ENCODE assay signal across 15 cellular contexts in genomic region chr1:31923905-31924304, GRCh38. TPM values are rescaled to one million over a fixed set of nuclear protein-coding genes. Genes with fewer than 3 reads are reported as not detected.
DNase-seq lines count a peak whose midpoint lies in the region; ATAC-seq and TF ChIP-seq lines count a peak whose summit lies in the region.
"Had no signal": no experiment of that assay in that cellular context is flagged by ENCODE, and none has a peak within 500 bp of the region (broad histone marks: within the 10 kb centered on the region; RNA-seq: fewer than 3 reads in every experiment).

No MANE protein-coding gene starts in this region.

- no peak overlapping the region for H3K9ac ChIP-seq in mesendoderm (ENCODE audit: low read length)
- H3K9ac ChIP-seq: GM23248 had no signal

- TF ChIP-seq CTCF in right atrium auricular region (IDR thresholded peaks at IDR 0.05) = no peak

- H3K9me3 Mint-ChIP-seq in activated CD4-positive, alpha-beta T cell treated with anti-CD3 and anti-CD28 coated beads, Interleukin-2, amount 10 ng/mL, durations not matched to agents 24 days and 14 days = no peaks in the 10 kb centered on the region
- no peaks in the 10 kb centered on the region for H3K9me3 Mint-ChIP-seq in activated T-helper 2 cell treated with anti-CD3 and anti-CD28 coated beads, Interferon-gamma antibody, Interleukin-2, Interleukin-4, amounts not matched to agents 10 μg/mL and 5 μg/mL and 100 μg/mL, durations not matched to agents 14 hours and 24 hours and 36 hours
- H3K9me3 Mint-ChIP-seq in stimulated activated naive B cell treated with anti-CD40 and anti-IgM and Interleukin-4, amounts not matched to agents 10 μg/mL and 1 μg/mL and 100 μg/mL, for 72 hours = no peaks in the 10 kb centered on the region

- peaks cover 64% of the 10 kb centered on the region for H3K79me2 ChIP-seq in mesendoderm (ENCODE audit: control insufficient read depth, insufficient read depth, low read length)

- H3K27me3 Mint-ChIP-seq in activated CD4-positive, alpha-beta T cell treated with anti-CD3 and anti-CD28 coated beads, Interleukin-2, amount 10 ng/mL, durations not matched to agents 24 days and 14 days = no peaks in the 10 kb centered on the region
- H3K27me3 Mint-ChIP-seq in activated T-helper 2 cell treated with anti-CD3 and anti-CD28 coated beads, Interferon-gamma antibody, Interleukin-2, Interleukin-4, amounts not matched to agents 10 μg/mL and 5 μg/mL and 100 μg/mL, durations not matched to agents 14 hours and 24 hours and 36 hours (ENCODE audit: low read depth) = no peaks in the 10 kb centered on the region
- no peaks in the 10 kb centered on the region for H3K27me3 Mint-ChIP-seq in stimulated activated naive B cell treated with anti-CD40 and anti-IgM and Interleukin-4, amounts not matched to agents 10 μg/mL and 1 μg/mL and 100 μg/mL, for 72 hours

- no peak overlapping the region for H4K8ac ChIP-seq in mesendoderm (ENCODE audit: low read depth, low read length)

- H3K18ac ChIP-seq in mesendoderm (ENCODE audit: low read length) = no peak overlapping the region

- no peak overlapping the region for H2BK5ac ChIP-seq in mesendoderm (ENCODE audit: low read length)

- no peak overlapping the region for H2BK15ac ChIP-seq in mesendoderm (replicated peaks; ENCODE audit: low read depth)

- H2AK5ac ChIP-seq in mesendoderm (ENCODE audit: low read length) = no peak overlapping the region

- H3K4me1 ChIP-seq in right atrium auricular region (peaks cover 0 to 78% of the 10 kb centered on the region in 2 donors), mesendoderm (ENCODE audit: control insufficient read depth, low read depth, low read length) (peaks cover 11% of the 10 kb centered on the region)

- no peak overlapping the region for H4K5ac ChIP-seq in mesendoderm (ENCODE audit: low read length)

- no peaks in the 10 kb centered on the region for H3K9me3 ChIP-seq in right atrium auricular region
- H3K9me3 ChIP-seq: ovary had no signal

- H3K79me1 ChIP-seq in mesendoderm (ENCODE audit: low read length) = peaks cover 5% of the 10 kb centered on the region

- no peak overlapping the region for H3K56ac ChIP-seq in mesendoderm (ENCODE audit: low read length)

- no peak overlapping the region for H2BK120ac ChIP-seq in mesendoderm (ENCODE audit: low read depth, low read length)

- H3K4me1 Mint-ChIP-seq in activated CD4-positive, alpha-beta T cell treated with anti-CD3 and anti-CD28 coated beads, Interleukin-2, amount 10 ng/mL, durations not matched to agents 24 days and 14 days = peaks cover 61% of the 10 kb centered on the region
- peaks cover 66% of the 10 kb centered on the region for H3K4me1 Mint-ChIP-seq in activated T-helper 2 cell treated with anti-CD3 and anti-CD28 coated beads, Interferon-gamma antibody, Interleukin-2, Interleukin-4, amounts not matched to agents 10 μg/mL and 5 μg/mL and 100 μg/mL, durations not matched to agents 14 hours and 24 hours and 36 hours (ENCODE audit: low read depth)
- H3K4me1 Mint-ChIP-seq in stimulated activated naive B cell treated with anti-CD40 and anti-IgM and Interleukin-4, amounts not matched to agents 10 μg/mL and 1 μg/mL and 100 μg/mL, for 72 hours = peaks cover 39 to 67% of the 10 kb centered on the region in 2 donors

- H3K36me3 Mint-ChIP-seq in activated CD4-positive, alpha-beta T cell treated with anti-CD3 and anti-CD28 coated beads, Interleukin-2, amount 10 ng/mL, durations not matched to agents 24 days and 14 days (ENCODE audit: low read depth) = peaks cover 34% of the 10 kb centered on the region
- peaks cover 70% of the 10 kb centered on the region for H3K36me3 Mint-ChIP-seq in activated T-helper 2 cell treated with anti-CD3 and anti-CD28 coated beads, Interferon-gamma antibody, Interleukin-2, Interleukin-4, amounts not matched to agents 10 μg/mL and 5 μg/mL and 100 μg/mL, durations not matched to agents 14 hours and 24 hours and 36 hours (ENCODE audit: low read depth)
- peaks cover 26 to 40% of the 10 kb centered on the region in 2 donors for H3K36me3 Mint-ChIP-seq in stimulated activated naive B cell treated with anti-CD40 and anti-IgM and Interleukin-4, amounts not matched to agents 10 μg/mL and 1 μg/mL and 100 μg/mL, for 72 hours

- H3K36me3 ChIP-seq in right atrium auricular region (no peaks in the 10 kb centered on the region), mesendoderm (ENCODE audit: control insufficient read depth, insufficient read depth, low read length) (no peaks in the 10 kb centered on the region)
- H3K36me3 ChIP-seq: ovary had no signal

- ATAC-seq in stimulated activated naive B cell treated with anti-CD40 and anti-IgM and Interleukin-4, amounts not matched to agents 10 μg/mL and 1 μg/mL and 100 μg/mL, for 72 hours (replicated peaks) = no peak
- no peak for ATAC-seq in HG03378 (IDR thresholded peaks at IDR 0.05; ENCODE audit: unreplicated experiment)

- no peak overlapping the region for H3K23ac ChIP-seq in mesendoderm (ENCODE audit: low read length)

- H3K27me3 ChIP-seq in right atrium auricular region (no peaks in the 10 kb centered on the region), mesendoderm (ENCODE audit: insufficient read depth, low read length, poor library complexity) (no peaks in the 10 kb centered on the region)
- H3K27me3 ChIP-seq: ovary had no signal

- H3K27ac Mint-ChIP-seq in activated CD4-positive, alpha-beta T cell treated with anti-CD3 and anti-CD28 coated beads, Interleukin-2, amount 10 ng/mL, durations not matched to agents 24 days and 14 days = peak overlapping the region; percentile 55
- peak overlapping the region; percentile 79 for H3K27ac Mint-ChIP-seq in activated T-helper 2 cell treated with anti-CD3 and anti-CD28 coated beads, Interferon-gamma antibody, Interleukin-2, Interleukin-4, amounts not matched to agents 10 μg/mL and 5 μg/mL and 100 μg/mL, durations not matched to agents 14 hours and 24 hours and 36 hours
- H3K27ac Mint-ChIP-seq in stimulated activated naive B cell treated with anti-CD40 and anti-IgM and Interleukin-4, amounts not matched to agents 10 μg/mL and 1 μg/mL and 100 μg/mL, for 72 hours = peak overlapping the region; percentile 32

- no peak for DNase-seq in activated CD4-positive, alpha-beta T cell treated with anti-CD3 and anti-CD28 coated beads, Interleukin-2, amount 10 ng/mL, durations not matched to agents 24 days and 14 days
- DNase-seq in activated CD4-positive, alpha-beta T cell treated with anti-CD3 and anti-CD28 coated beads, Interleukin-2, amount 50 U/mL, for 48 hours = no peak
- DNase-seq in activated T-helper 2 cell treated with anti-CD3 and anti-CD28 coated beads, Interferon-gamma antibody, Interleukin-2, Interleukin-4, amounts not matched to agents 10 μg/mL and 5 μg/mL and 100 μg/mL, durations not matched to agents 14 hours and 24 hours and 36 hours (ENCODE audit: low spot score) = no peak
- DNase-seq in right atrium auricular region (ENCODE audit: low spot score) (no peak), mesendoderm (no peak), NCI-H2227 treated with DMSO at 0.1 percent for 48 hours (lab: John Stamatoyannopoulos, UW) (no peak)
- no peak for DNase-seq in stimulated activated naive B cell treated with anti-CD40 and anti-IgM and Interleukin-4, amounts not matched to agents 10 μg/mL and 1 μg/mL and 100 μg/mL, for 72 hours
- DNase-seq: activated CD4-positive, alpha-beta T cell treated with anti-CD3 and anti-CD28 coated beads, Interleukin-2, amount 50 U/mL, for 1 hour; DMS79; GM23248; kidney glomerular epithelial cell; NCI-H510A; ovary; SHP77 had no signal

- H3K4me2 ChIP-seq in mesendoderm (ENCODE audit: low read length) = no peak overlapping the region

- H3K4me3 ChIP-seq in right atrium auricular region = peak overlapping the region in 1 of 2 donors; percentile 5
- H3K4me3 ChIP-seq in mesendoderm (ENCODE audit: low read length) = no peak overlapping the region
- H3K4me3 ChIP-seq: GM23248, ovary had no signal

- H3K27ac ChIP-seq in right atrium auricular region = peak overlapping the region; percentile 44 to 57
- no peak overlapping the region for H3K27ac ChIP-seq in mesendoderm (ENCODE audit: low read depth, low read length)
- H3K27ac ChIP-seq: GM23248, ovary had no signal

- intact Hi-C loops in activated CD4-positive, alpha-beta T cell treated with anti-CD3 and anti-CD28 coated beads, Interleukin-2, amount 10 ng/mL, durations not matched to agents 24 days and 14 days (cut with micrococcal nuclease) = no loop called here
- intact Hi-C loops in activated T-helper 2 cell treated with anti-CD3 and anti-CD28 coated beads, Interferon-gamma antibody, Interleukin-2, Interleukin-4, amounts not matched to agents 10 μg/mL and 5 μg/mL and 100 μg/mL, durations not matched to agents 14 hours and 24 hours and 36 hours (cut with micrococcal nuclease) = no loop called here

- WGBS in mesendoderm (ENCODE audit: extremely low coverage, insufficient coverage, low lambda C conversion rate) = no CpG with 5 or more reads among the region's 2 CpGs

- H3K4ac ChIP-seq in mesendoderm (ENCODE audit: low read depth, low read length) = no peak overlapping the region

- peak overlapping the region; percentile 41 for H3K4me3 Mint-ChIP-seq in activated CD4-positive, alpha-beta T cell treated with anti-CD3 and anti-CD28 coated beads, Interleukin-2, amount 10 ng/mL, durations not matched to agents 24 days and 14 days
- H3K4me3 Mint-ChIP-seq in activated T-helper 2 cell treated with anti-CD3 and anti-CD28 coated beads, Interferon-gamma antibody, Interleukin-2, Interleukin-4, amounts not matched to agents 10 μg/mL and 5 μg/mL and 100 μg/mL, durations not matched to agents 14 hours and 24 hours and 36 hours (ENCODE audit: low read depth) = peak overlapping the region; percentile 69
- no peak overlapping the region for H3K4me3 Mint-ChIP-seq in stimulated activated naive B cell treated with anti-CD40 and anti-IgM and Interleukin-4, amounts not matched to agents 10 μg/mL and 1 μg/mL and 100 μg/mL, for 72 hours

RNA-seq across cellular contexts. Expression of gene PTP4A2, which starts 14.3 kb away (rescaled TPM):
- 363 and 390 TPM in 2 replicates for total RNA-seq in activated CD4-positive, alpha-beta T cell treated with anti-CD3 and anti-CD28 coated beads, Interleukin-2, amount 10 ng/mL, durations not matched to agents 24 days and 14 days
- total RNA-seq in activated T-helper 2 cell treated with anti-CD3 and anti-CD28 coated beads, Interferon-gamma antibody, Interleukin-2, Interleukin-4, amounts not matched to agents 10 μg/mL and 5 μg/mL and 100 μg/mL, durations not matched to agents 14 hours and 24 hours and 36 hours = 313 and 334 TPM in 2 replicates
- 100 to 1,000 TPM; 261 to 319 TPM for total RNA-seq in right atrium auricular region
- polyA plus RNA-seq in mesendoderm (2013, experiment 1 of 2) = 416 TPM
- 418 TPM for polyA plus RNA-seq in mesendoderm (2013, experiment 2 of 2)

Comparison
In these comparisons a context has a peak if more than half of its experiments do, and no peak if none do; other contexts are left out.
1. H3K4me3 Mint-ChIP-seq: peak in activated CD4-positive, alpha-beta T cell treated with anti-CD3 and anti-CD28 coated beads, Interleukin-2, amount 10 ng/mL, durations not matched to agents 24 days and 14 days (single experiment) and activated T-helper 2 cell treated with anti-CD3 and anti-CD28 coated beads, Interferon-gamma antibody, Interleukin-2, Interleukin-4, amounts not matched to agents 10 μg/mL and 5 μg/mL and 100 μg/mL, durations not matched to agents 14 hours and 24 hours and 36 hours (single experiment); none in stimulated activated naive B cell treated with anti-CD40 and anti-IgM and Interleukin-4, amounts not matched to agents 10 μg/mL and 1 μg/mL and 100 μg/mL, for 72 hours (0 of 2).
2. Peak in every context shown above with its lines, with median percentiles within 50 percentile points of each other: H3K27ac Mint-ChIP-seq.